ENCODE assay signal across 9 cellular contexts in the genomic region with DNA sequence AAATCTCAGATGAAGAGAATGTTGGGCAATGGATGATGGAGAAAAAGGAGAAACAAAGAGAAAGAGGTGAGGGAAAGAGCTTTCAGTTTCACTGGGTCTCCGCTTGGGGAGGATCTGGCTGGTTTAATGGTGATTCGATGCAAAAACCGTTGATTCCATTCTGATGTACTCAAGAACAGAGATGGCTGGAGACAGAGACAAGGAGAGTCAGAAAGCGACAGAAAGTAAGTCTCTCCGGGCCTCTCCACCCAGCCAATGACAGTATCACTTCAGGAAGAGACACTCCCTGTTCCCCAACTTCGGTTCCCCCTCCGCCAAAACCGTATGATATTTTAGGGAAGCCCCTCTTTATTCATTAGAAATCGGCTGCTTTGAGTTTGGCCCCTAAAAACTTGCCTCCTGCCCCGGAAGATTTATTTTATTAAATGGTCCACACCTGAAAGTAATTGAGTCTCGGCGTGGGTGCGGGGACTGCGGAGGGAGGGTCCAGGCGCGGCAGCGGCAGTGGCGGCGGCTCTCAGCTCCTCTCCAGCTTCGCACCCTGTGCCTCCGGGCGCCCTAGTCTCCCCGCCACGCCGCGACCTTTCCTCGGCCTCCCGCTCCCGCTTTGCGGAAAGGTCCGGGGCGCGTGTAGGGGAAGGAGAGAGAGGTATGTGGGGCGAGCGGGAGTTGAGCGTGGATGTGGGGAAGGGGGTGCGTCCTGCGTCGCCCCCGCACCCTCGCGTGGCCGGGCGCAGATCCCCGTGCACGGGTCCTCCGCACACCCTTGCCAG. TPM values are rescaled to one million over a fixed set of nuclear protein-coding genes. Genes with fewer than 3 reads are reported as not detected.
A peak's percentile ranks its signal among the peaks of the same experiment; 100 is the strongest.
DNase-seq lines count a peak whose midpoint lies in the region; ATAC-seq and TF ChIP-seq lines count a peak whose summit lies in the region.
"Had no signal": no experiment of that assay in that cellular context is flagged by ENCODE, and none has a peak within 500 bp of the region (broad histone marks: within the 10 kb centered on the region; RNA-seq: fewer than 3 reads in every experiment).

No MANE protein-coding gene starts in this region.

- H3K9ac ChIP-seq in iPS-20b (ENCODE audit: low read depth, low read length) (no peak overlapping the region), smooth muscle cell (ENCODE audit: low read depth) (no peak overlapping the region)

- peaks cover 57% of the 10 kb centered on the region for H3K27me3 Mint-ChIP-seq in activated CD8-positive, alpha-beta T cell treated with anti-CD3 and anti-CD28 coated beads for 36 hours

- CTCF ChIA-PET in activated CD8-positive, alpha-beta T cell treated with anti-CD3 and anti-CD28 coated beads for 36 hours (lab: Charles Lee) = interaction anchor here (0.9 to 4.8 kb wide), 9 partner anchors 12 to 376 kb away, joined by 3 to 40 read pairs (median 4); no protein-coding TSS in a partner anchor

- no peak overlapping the region for H3K27ac Mint-ChIP-seq in activated CD8-positive, alpha-beta T cell treated with anti-CD3 and anti-CD28 coated beads for 36 hours

- TF ChIP-seq CTCF in activated CD8-positive, alpha-beta T cell treated with anti-CD3 and anti-CD28 coated beads for 36 hours (IDR thresholded peaks at IDR 0.05) = no peak
- TF ChIP-seq CTCF in smooth muscle cell (IDR thresholded peaks at IDR 0.05; ENCODE audit: borderline replicate concordance, insufficient read depth, poor library complexity, severe bottlenecking) = no peak

- H2AFZ ChIP-seq in smooth muscle cell (ENCODE audit: low read depth) = peak overlapping the region; percentile 81

- peaks cover 7% of the 10 kb centered on the region for H3K4me1 Mint-ChIP-seq in activated CD8-positive, alpha-beta T cell treated with anti-CD3 and anti-CD28 coated beads for 36 hours (ENCODE audit: low read depth)

- H3K9me3 ChIP-seq in iPS-20b (ENCODE audit: insufficient read depth, low read depth, low read length) = no peaks in the 10 kb centered on the region; the same call in 1 of the 2 replicates
- H3K9me3 ChIP-seq in smooth muscle cell (replicated peaks; ENCODE audit: low read depth) = no peaks in the 10 kb centered on the region

- H3K36me3 Mint-ChIP-seq in activated CD8-positive, alpha-beta T cell treated with anti-CD3 and anti-CD28 coated beads for 36 hours (ENCODE audit: low read depth) = no peaks in the 10 kb centered on the region

- ATAC-seq in GM19023 (IDR thresholded peaks at IDR 0.05; ENCODE audit: unreplicated experiment) = peak; percentile 12
- ATAC-seq in activated CD8-positive, alpha-beta T cell treated with anti-CD3 and anti-CD28 coated beads for 36 hours = peak; percentile 11

- WGBS in smooth muscle cell (ENCODE audit: low lambda C conversion rate) = 7% methylated on average over 45 of the region's 47 CpGs

- no peaks in the 10 kb centered on the region for H3F3A ChIP-seq in smooth muscle cell (ENCODE audit: low read depth)

- H3K4me2 ChIP-seq in smooth muscle cell = peak overlapping the region; percentile 93

- peak overlapping the region; percentile 43 for H3K4me3 ChIP-seq in iPS-20b (ENCODE audit: low read length)
- peak overlapping the region; percentile 55 for H3K4me3 ChIP-seq in smooth muscle cell

- no peaks in the 10 kb centered on the region for H3K9me3 Mint-ChIP-seq in activated CD8-positive, alpha-beta T cell treated with anti-CD3 and anti-CD28 coated beads for 36 hours

- H3K27ac ChIP-seq in iPS-20b (ENCODE audit: low read length) (no peak overlapping the region), smooth muscle cell (ENCODE audit: low read depth) (no peak overlapping the region)

- no peaks in the 10 kb centered on the region for H3K36me3 ChIP-seq in iPS-20b (ENCODE audit: insufficient read depth, low read depth, low read length)
- no peaks in the 10 kb centered on the region for H3K36me3 ChIP-seq in smooth muscle cell (ENCODE audit: low read depth)

- no peaks in the 10 kb centered on the region for H3K79me2 ChIP-seq in smooth muscle cell (ENCODE audit: low read depth)

- H3K4me3 Mint-ChIP-seq in activated CD8-positive, alpha-beta T cell treated with anti-CD3 and anti-CD28 coated beads for 36 hours = peak overlapping the region; percentile 70

- intact Hi-C loops in activated CD8-positive, alpha-beta T cell treated with anti-CD3 and anti-CD28 coated beads for 36 hours (cut with micrococcal nuclease) = no loop called here

- POLR2A ChIA-PET in activated CD8-positive, alpha-beta T cell treated with anti-CD3 and anti-CD28 coated beads for 36 hours (lab: Charles Lee) = interaction anchor here (1.0 to 1.1 kb wide), 2 partner anchors 45 to 85 kb away, joined by 3 read pairs; no protein-coding TSS in a partner anchor

- DNase-seq in activated CD8-positive, alpha-beta T cell treated with anti-CD3 and anti-CD28 coated beads for 36 hours = peak; percentile 14
- DNase-seq in smooth muscle cell (lab: John Stamatoyannopoulos, UW; ENCODE audit: unreplicated experiment) = no peak
- DNase-seq in COR-L47 (lab: John Stamatoyannopoulos, UW) = no peak
- no peak for DNase-seq in HK-2 (ENCODE audit: unreplicated experiment)
- DNase-seq in NCI-H2081 treated with DMSO at 0.1 percent for 48 hours (lab: John Stamatoyannopoulos, UW) = no peak
- DNase-seq in nucleus accumbens (lab: John Stamatoyannopoulos, UW) = no peak

- H3K4me1 ChIP-seq in iPS-20b (ENCODE audit: insufficient read depth, low read length) (peaks cover 5% of the 10 kb centered on the region; the same call in 1 of the 2 replicates), smooth muscle cell (ENCODE audit: low read depth) (peaks cover 18% of the 10 kb centered on the region)

- no peaks in the 10 kb centered on the region for H4K20me1 ChIP-seq in smooth muscle cell (ENCODE audit: low read depth)

- H3K27me3 ChIP-seq in iPS-20b (ENCODE audit: insufficient read depth, low read length) (peaks cover 94% of the 10 kb centered on the region), smooth muscle cell (ENCODE audit: low read depth) (peaks cover 70% of the 10 kb centered on the region)

RNA-seq across cellular contexts. Expression of gene ALX3, which starts 13.2 kb away (rescaled TPM):
- not detected for total RNA-seq in activated CD8-positive, alpha-beta T cell treated with anti-CD3 and anti-CD28 coated beads for 36 hours
- not detected in 2 replicates for total RNA-seq in smooth muscle cell
- polyA plus RNA-seq in smooth muscle cell = not detected in 2 replicates
- total RNA-seq: renal cortical epithelial cell had no signal

RNA-seq across cellular contexts. Expression of gene UBL4B, which starts 28.6 kb away (rescaled TPM):
- not detected for total RNA-seq in activated CD8-positive, alpha-beta T cell treated with anti-CD3 and anti-CD28 coated beads for 36 hours
- total RNA-seq in smooth muscle cell = not detected in 2 replicates
- not detected in 2 replicates for polyA plus RNA-seq in smooth muscle cell
- total RNA-seq: renal cortical epithelial cell had no signal

RNA-seq across cellular contexts. Expression of gene STRIP1, which starts 49.2 kb away (rescaled TPM):
- total RNA-seq in activated CD8-positive, alpha-beta T cell treated with anti-CD3 and anti-CD28 coated beads for 36 hours = 10 to 100 TPM; 24.6 to 24.8 TPM
- 26.2 and 31.2 TPM in 2 replicates for total RNA-seq in smooth muscle cell
- 22.5 and 26.0 TPM in 2 replicates for polyA plus RNA-seq in smooth muscle cell
